25 cellular contexts compared by ENCODE assay signal in genomic region chr3:13236774-13237173, GRCh38.
"Had no signal": no experiment of that assay in that cellular context is flagged by ENCODE, and none has a peak within 500 bp of the region (broad histone marks: within the 10 kb centered on the region; RNA-seq: fewer than 3 reads in every experiment).

No MANE protein-coding gene starts in this region.

- DNase-seq: effector memory CD8-positive, alpha-beta T cell; erythroblast; esophagus squamous epithelium; foreskin melanocyte; glutamatergic neuron; heart right ventricle; hippocampal formation; kidney glomerular epithelial cell; lower lobe of right lung; naive thymus-derived CD8-positive, alpha-beta T cell; nephron progenitor cell; nucleus accumbens; psoas muscle; sigmoid colon; stimulated activated CD4-positive, alpha-beta T cell treated with anti-CD3 and anti-CD28 coated beads, Interleukin-2, amount 100 ng/mL, for 24 hours; stimulated activated CD4-positive, alpha-beta T cell treated with anti-CD3 and anti-CD28 coated beads, Interleukin-4, amount 100 ng/mL, for 24 hours; stimulated activated naive CD4-positive, alpha-beta T cell treated with Interleukin-2 at 50 U/mL for 16 hours; stomach; thyroid gland; trophoblast cell had no signal

- ATAC-seq: effector memory CD8-positive, alpha-beta T cell; heart right ventricle; left ventricle myocardium superior; lower lobe of right lung; naive thymus-derived CD8-positive, alpha-beta T cell; psoas muscle; right cardiac atrium; stimulated activated effector memory CD8-positive, alpha-beta T cell treated with anti-CD3 and anti-CD28 coated beads, Interleukin-12 subunit alpha, Interleukin-12 subunit beta, amount 100 ng/mL, for 72 hours had no signal

- FAIRE-seq: endometrium, islet of Langerhans had no signal
